In the genomic region with DNA sequence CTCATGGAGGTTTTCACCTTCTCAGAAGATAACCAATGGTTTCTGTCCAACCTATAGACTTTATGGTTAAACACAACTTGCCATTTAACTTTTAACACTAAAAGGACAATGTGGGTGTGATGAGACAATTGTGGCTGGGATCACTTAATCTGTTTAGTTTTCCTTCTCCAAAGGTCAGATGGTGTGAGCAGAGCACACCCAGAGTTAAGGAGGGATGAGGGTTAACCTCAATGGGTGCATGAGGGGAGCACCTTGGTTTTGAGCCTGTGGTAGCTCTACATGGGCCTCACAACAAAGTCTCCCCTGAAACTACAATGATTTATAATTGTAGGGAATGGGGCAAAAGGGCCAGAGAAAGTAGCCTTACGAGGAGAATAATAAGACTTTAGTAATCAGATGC, we compare ENCODE assay signal across 23 cellular contexts. TPM values are rescaled to one million over a fixed set of nuclear protein-coding genes. Genes with fewer than 3 reads are reported as not detected.
DNase-seq lines count a peak whose midpoint lies in the region; ATAC-seq and TF ChIP-seq lines count a peak whose summit lies in the region.
"Had no signal": no experiment of that assay in that cellular context is flagged by ENCODE, and none has a peak within 500 bp of the region (broad histone marks: within the 10 kb centered on the region; RNA-seq: fewer than 3 reads in every experiment).

No MANE protein-coding gene starts in this region.

- peaks cover 8% of the 10 kb centered on the region for H3K4me1 ChIP-seq in cardiac muscle cell (ENCODE audit: low read depth)
- H3K4me1 ChIP-seq in parathyroid adenoma = peaks cover 42% of the 10 kb centered on the region
- H3K4me1 ChIP-seq: BLaER1, Caco-2 had no signal

- no peak overlapping the region for H3K4me3 Mint-ChIP-seq in T-helper 2 cell treated with Interferon-gamma antibody and Interleukin-4, amounts not matched to agents 5 μg/mL and 100 μg/mL, for 36 hours
- H3K4me3 Mint-ChIP-seq in activated T-helper 17 cell treated with anti-CD3 and anti-CD28 coated beads, Interleukin-2, amount 50 U/mL, for 72 hours = no peak overlapping the region
- H3K4me3 Mint-ChIP-seq: B cell; CD4-positive, CD25-positive, alpha-beta regulatory T cell; CD8-positive, alpha-beta T cell had no signal

- no peak for ATAC-seq in Right ventricle myocardium inferior
- ATAC-seq in activated T-helper 17 cell treated with anti-CD3 and anti-CD28 coated beads, Interleukin-2, amount 50 U/mL, for 72 hours (replicated peaks) = no peak
- ATAC-seq: CD8-positive, alpha-beta T cell; GM12878 had no signal

- intact Hi-C loops in Right ventricle myocardium inferior (cut with DNase I) = no loop called here

- H3K27ac ChIP-seq in cardiac muscle cell (peak overlapping the region; percentile 52), parathyroid adenoma (peak overlapping the region; percentile 92)
- H3K27ac ChIP-seq: 22Rv1, BLaER1, C4-2B, GM23248 had no signal

- no peaks in the 10 kb centered on the region for H3K9me3 Mint-ChIP-seq in T-helper 2 cell treated with Interferon-gamma antibody and Interleukin-4, amounts not matched to agents 5 μg/mL and 100 μg/mL, for 36 hours
- no peaks in the 10 kb centered on the region for H3K9me3 Mint-ChIP-seq in activated T-helper 17 cell treated with anti-CD3 and anti-CD28 coated beads, Interleukin-2, amount 50 U/mL, for 72 hours
- H3K9me3 Mint-ChIP-seq: CD8-positive, alpha-beta T cell had no signal

- no peak overlapping the region for H3K4me2 ChIP-seq in parathyroid adenoma (ENCODE audit: low read length)
- H3K4me2 ChIP-seq: BLaER1 had no signal

- H3K9ac ChIP-seq in parathyroid adenoma = no peak overlapping the region
- H3K9ac ChIP-seq: BLaER1, GM23248 had no signal

- H3K27ac Mint-ChIP-seq in T-helper 2 cell treated with Interferon-gamma antibody and Interleukin-4, amounts not matched to agents 5 μg/mL and 100 μg/mL, for 36 hours = peak overlapping the region; percentile 9
- peak overlapping the region; percentile 29 for H3K27ac Mint-ChIP-seq in activated T-helper 17 cell treated with anti-CD3 and anti-CD28 coated beads, Interleukin-2, amount 50 U/mL, for 72 hours
- H3K27ac Mint-ChIP-seq: B cell; CD8-positive, alpha-beta T cell had no signal

- no peak for TF ChIP-seq CTCF in cardiac muscle cell (IDR thresholded peaks at IDR 0.05; ENCODE audit: low read depth, low read length)
- no peak for TF ChIP-seq CTCF in parathyroid adenoma (IDR thresholded peaks at IDR 0.05)
- TF ChIP-seq CTCF in foreskin fibroblast (IDR thresholded peaks at IDR 0.05; ENCODE audit: low read depth, low read length) = no peak

- H3K36me3 Mint-ChIP-seq in T-helper 2 cell treated with Interferon-gamma antibody and Interleukin-4, amounts not matched to agents 5 μg/mL and 100 μg/mL, for 36 hours (ENCODE audit: low read depth) = peaks cover 9% of the 10 kb centered on the region
- peaks cover 80% of the 10 kb centered on the region for H3K36me3 Mint-ChIP-seq in activated T-helper 17 cell treated with anti-CD3 and anti-CD28 coated beads, Interleukin-2, amount 50 U/mL, for 72 hours (ENCODE audit: low read depth)

- H3K4me1 Mint-ChIP-seq in T-helper 2 cell treated with Interferon-gamma antibody and Interleukin-4, amounts not matched to agents 5 μg/mL and 100 μg/mL, for 36 hours (ENCODE audit: low read depth) = no peaks in the 10 kb centered on the region
- H3K4me1 Mint-ChIP-seq in activated T-helper 17 cell treated with anti-CD3 and anti-CD28 coated beads, Interleukin-2, amount 50 U/mL, for 72 hours = peaks cover 4% of the 10 kb centered on the region
- H3K4me1 Mint-ChIP-seq: B cell had no signal

- H3K27me3 Mint-ChIP-seq in T-helper 2 cell treated with Interferon-gamma antibody and Interleukin-4, amounts not matched to agents 5 μg/mL and 100 μg/mL, for 36 hours (ENCODE audit: low read depth) = no peaks in the 10 kb centered on the region
- H3K27me3 Mint-ChIP-seq in activated T-helper 17 cell treated with anti-CD3 and anti-CD28 coated beads, Interleukin-2, amount 50 U/mL, for 72 hours = no peaks in the 10 kb centered on the region
- H3K27me3 Mint-ChIP-seq: B cell; CD4-positive, CD25-positive, alpha-beta regulatory T cell had no signal

- H3K27me3 ChIP-seq in cardiac muscle cell (no peaks in the 10 kb centered on the region), parathyroid adenoma (ENCODE audit: control insufficient read depth, insufficient read depth, low read length) (no peaks in the 10 kb centered on the region)
- H3K27me3 ChIP-seq: BLaER1 had no signal

- no peak overlapping the region for H3K4me3 ChIP-seq in cardiac muscle cell
- H3K4me3 ChIP-seq in parathyroid adenoma (ENCODE audit: low read depth, low read length) = no peak overlapping the region
- H3K4me3 ChIP-seq in foreskin fibroblast (ENCODE audit: low read depth in 1 of 2, low read length in 2 of 2) = no peak overlapping the region
- H3K4me3 ChIP-seq: BLaER1, GM12878, GM23248 had no signal

- H3K79me2 ChIP-seq in parathyroid adenoma = no peaks in the 10 kb centered on the region

- no peak for DNase-seq in T-helper 2 cell treated with Interferon-gamma antibody and Interleukin-4, amounts not matched to agents 5 μg/mL and 100 μg/mL, for 36 hours (ENCODE audit: low spot score)
- DNase-seq in T-helper 2 cell (no peak), cardiac muscle cell (ENCODE audit: low read depth in 1 of 2, low spot score in 1 of 2) (no peak), Right ventricle myocardium inferior (ENCODE audit: missing footprints) (no peak), foreskin fibroblast (no peak), DMS153 treated with DMSO at 0.1 percent for 48 hours (lab: John Stamatoyannopoulos, UW; ENCODE audit: unreplicated experiment) (no peak)
- DNase-seq: Caco-2; CD4-positive, CD25-positive, alpha-beta regulatory T cell; DMS153; EL; GDM1; GM23248; H7; HCEC 1CT had no signal

- H2AFZ ChIP-seq in parathyroid adenoma = no peak overlapping the region
- H2AFZ ChIP-seq: GM23248 had no signal

- H3K36me3 ChIP-seq in cardiac muscle cell (peaks cover 14% of the 10 kb centered on the region), parathyroid adenoma (ENCODE audit: control insufficient read depth, insufficient read depth, low read length) (no peaks in the 10 kb centered on the region)

- H3K9me3 ChIP-seq in cardiac muscle cell (ENCODE audit: low read depth) = no peaks in the 10 kb centered on the region
- H3K9me3 ChIP-seq in parathyroid adenoma (ENCODE audit: control insufficient read depth, low read length) = no peaks in the 10 kb centered on the region
- H3K9me3 ChIP-seq: BLaER1, Caco-2 had no signal

RNA-seq across cellular contexts. Expression of gene CHRM4, which starts 28.9 kb away (rescaled TPM):
- total RNA-seq in cardiac muscle cell = 0.51 and 0.56 TPM in 2 replicates
- polyA plus RNA-seq in cardiac muscle cell = not detected in 2 replicates
- total RNA-seq in Right ventricle myocardium inferior = not detected
- total RNA-seq in activated T-helper 17 cell treated with anti-CD3 and anti-CD28 coated beads, Interleukin-2, amount 50 U/mL, for 72 hours = 1 to 10 TPM in 1 of 2 donors, under 1 TPM in 1; 0.90 to 6.1 TPM
- total RNA-seq: GM23248 had no signal
- polyA plus RNA-seq: AG04450, GM23248 had no signal

RNA-seq across cellular contexts. Expression of gene MDK, which starts 39.0 kb away (rescaled TPM):
- 2,973 and 4,339 TPM in 2 replicates for total RNA-seq in cardiac muscle cell
- polyA plus RNA-seq in cardiac muscle cell = 3,396 and 3,769 TPM in 2 replicates
- 3.2 TPM for total RNA-seq in Right ventricle myocardium inferior
- 10 to 100 TPM in 1 of 2 donors, 1 to 10 TPM in 1; 8.5 to 12.9 TPM for total RNA-seq in activated T-helper 17 cell treated with anti-CD3 and anti-CD28 coated beads, Interleukin-2, amount 50 U/mL, for 72 hours
- polyA plus RNA-seq: CD4-positive, CD25-positive, alpha-beta regulatory T cell had no signal

Comparison
In these comparisons a context has a peak if more than half of its experiments do, and no peak if none do; other contexts are left out.
1. RNA of gene MDK, which starts 39.0 kb away (total RNA-seq): 2,973 to 4,339 TPM in cardiac muscle cell; 8.5 to 12.9 TPM in activated T-helper 17 cell treated with anti-CD3 and anti-CD28 coated beads, Interleukin-2, amount 50 U/mL, for 72 hours and 3.2 TPM in Right ventricle myocardium inferior (single experiment); every median in the first group is over 100 times any median in the second.